Comparison of ENCODE assay signal across 1 cellular context in genomic region chr2:218281449-218281848, GRCh38.
TF ChIP-seq lines count a peak whose summit lies in the region.

No MANE protein-coding gene starts in this region.

TF ChIP-seq in IMR-90, 13 proteins besides CTCF, POLR2A, EP300 and RAD21 (continued from another document):
- TF ChIP-seq ELK1 (IDR thresholded peaks at IDR 0.05; ENCODE audit: borderline replicate concordance, low read depth, low read length) (no peak), SMC3 (IDR thresholded peaks at IDR 0.05; ENCODE audit: low read depth, low read length) (no peak), RFX5 (IDR thresholded peaks at IDR 0.05; ENCODE audit: low read depth, low read length) (no peak), MAFK (IDR thresholded peaks at IDR 0.05; ENCODE audit: low read depth, low read length) (no peak), RCOR1 (IDR thresholded peaks at IDR 0.05; ENCODE audit: insufficient replicate concordance, low read length) (no peak), USF2 (IDR thresholded peaks at IDR 0.05; ENCODE audit: low read depth, low read length) (no peak), NFE2L2 (IDR thresholded peaks at IDR 0.05; ENCODE audit: low read depth, low read length) (no peak), CEBPB (IDR thresholded peaks at IDR 0.05; ENCODE audit: low read depth, low read length) (no peak), BHLHE40 (IDR thresholded peaks at IDR 0.05; ENCODE audit: low read depth, low read length) (no peak), MXI1 (IDR thresholded peaks at IDR 0.05; ENCODE audit: borderline replicate concordance, low read depth, low read length) (no peak)
